In the genomic region with DNA sequence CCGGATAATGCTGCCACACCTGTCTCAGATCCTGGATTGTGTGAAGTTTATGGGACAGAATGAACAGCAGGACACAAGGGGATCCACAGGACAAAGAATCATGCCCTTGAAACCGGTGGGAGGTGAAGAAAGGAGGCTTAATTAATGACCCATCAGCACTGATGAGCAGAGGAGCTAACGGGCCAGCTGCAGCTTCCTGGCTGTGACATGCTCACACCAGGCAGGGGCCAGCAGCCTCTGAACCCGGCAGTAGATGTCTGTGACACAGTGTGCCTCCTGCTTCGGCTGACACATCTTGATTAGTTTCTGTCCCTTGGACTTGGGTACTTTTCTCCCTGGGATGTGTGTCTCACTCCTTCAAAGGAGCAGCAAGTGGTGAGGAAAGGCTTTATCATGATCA, we compare ENCODE assay signal across 24 cellular contexts.
"Had no signal": no experiment of that assay in that cellular context is flagged by ENCODE, and none has a peak within 500 bp of the region (broad histone marks: within the 10 kb centered on the region; RNA-seq: fewer than 3 reads in every experiment).

No MANE protein-coding gene starts in this region.

- H3K27me3 ChIP-seq: adrenal gland, ascending aorta, ovary, right lobe of liver, testis, transverse colon had no signal

- H3K4me1 ChIP-seq: adrenal gland, ascending aorta, heart left ventricle, lower lobe of right lung, right lobe of liver, testis, transverse colon had no signal

- H3K36me3 ChIP-seq: adrenal gland, ascending aorta, heart left ventricle, lower lobe of right lung, ovary, right lobe of liver, transverse colon had no signal

- H3K27ac ChIP-seq: adrenal gland, ascending aorta, coronary artery, dorsolateral prefrontal cortex, heart left ventricle, lower lobe of right lung, ovary, right lobe of liver, testis, transverse colon had no signal

- H3K9me3 ChIP-seq: adrenal gland, ascending aorta, heart left ventricle, lower lobe of right lung, mucosa of descending colon, ovary, right lobe of liver, testis, transverse colon had no signal

- H3K4me3 ChIP-seq: adrenal gland, ascending aorta, coronary artery, dorsolateral prefrontal cortex, heart left ventricle, lower lobe of right lung, mucosa of descending colon, ovary, right lobe of liver, testis, transverse colon had no signal

- DNase-seq: activated CD4-positive, alpha-beta T cell treated with anti-CD3 and anti-CD28 coated beads for 48 hours; activated CD4-positive, alpha-beta T cell treated with anti-CD3 and anti-CD28 coated beads, Interleukin-2, amount 50 U/mL, for 48 hours; activated CD8-positive, alpha-beta memory T cell treated with anti-CD3 and anti-CD28 coated beads for 24 hours; activated effector memory CD4-positive, alpha-beta T cell treated with Interleukin-2 at 50 U/mL for 16 hours; activated naive CD4-positive, alpha-beta T cell treated with anti-CD3 and anti-CD28 coated beads for 36 hours; activated naive CD8-positive, alpha-beta T cell treated with anti-CD3 and anti-CD28 coated beads for 36 hours; adrenal gland; dorsolateral prefrontal cortex; effector memory CD4-positive, alpha-beta T cell; erythroblast; foreskin fibroblast; heart left ventricle; hypothalamus; lower lobe of right lung; mesenchymal stem cell; mucosa of descending colon; ovary; right lobe of liver; stimulated activated CD4-positive, alpha-beta T cell treated with anti-CD3 and anti-CD28 coated beads, Interleukin-2, amount 100 ng/mL, for 48 hours; stimulated activated naive CD4-positive, alpha-beta T cell treated with Interleukin-2 at 50 U/mL for 16 hours; testis; transverse colon had no signal
